Comparison of ENCODE assay signal across 10 cellular contexts in genomic region chr16:9102379-9102778, GRCh38. TPM values are rescaled to one million over a fixed set of nuclear protein-coding genes. Genes with fewer than 3 reads are reported as not detected.
DNase-seq lines count a peak whose midpoint lies in the region; ATAC-seq lines count a peak whose summit lies in the region.
"Had no signal": no experiment of that assay in that cellular context is flagged by ENCODE, and none has a peak within 500 bp of the region (broad histone marks: within the 10 kb centered on the region; RNA-seq: fewer than 3 reads in every experiment).

No MANE protein-coding gene starts in this region.

- peaks cover 95% of the 10 kb centered on the region for H3K36me3 Mint-ChIP-seq in activated T-helper 2 cell treated with anti-CD3 and anti-CD28 coated beads, Interferon-gamma antibody, Interleukin-2, Interleukin-4, amounts not matched to agents 10 μg/mL and 5 μg/mL and 100 μg/mL, durations not matched to agents 14 hours and 24 hours and 36 hours (ENCODE audit: low read depth)

- no peak overlapping the region for H3K4me3 Mint-ChIP-seq in activated T-helper 2 cell treated with anti-CD3 and anti-CD28 coated beads, Interferon-gamma antibody, Interleukin-2, Interleukin-4, amounts not matched to agents 10 μg/mL and 5 μg/mL and 100 μg/mL, durations not matched to agents 14 hours and 24 hours and 36 hours (ENCODE audit: low read depth)

- peak; percentile 69 for DNase-seq in AG08396 (ENCODE audit: low spot score)
- peak; percentile 54 for DNase-seq in HT1080 (ENCODE audit: low read depth)
- DNase-seq in activated T-helper 2 cell treated with anti-CD3 and anti-CD28 coated beads, Interferon-gamma antibody, Interleukin-2, Interleukin-4, amounts not matched to agents 10 μg/mL and 5 μg/mL and 100 μg/mL, durations not matched to agents 14 hours and 24 hours and 36 hours (ENCODE audit: low spot score): no peak
- peak; percentile 11 for DNase-seq in islet precursor cell
- DNase-seq in DMS53 treated with DMSO at 0.1 percent for 48 hours (lab: John Stamatoyannopoulos, UW; ENCODE audit: unreplicated experiment): no peak
- DNase-seq in putamen (ENCODE audit: low spot score): no peak
- no peak for DNase-seq in SHP77 (lab: John Stamatoyannopoulos, UW)
- DNase-seq: GOT3, Karpas-422 had no signal

- peaks cover 83% of the 10 kb centered on the region for H3K4me1 Mint-ChIP-seq in activated T-helper 2 cell treated with anti-CD3 and anti-CD28 coated beads, Interferon-gamma antibody, Interleukin-2, Interleukin-4, amounts not matched to agents 10 μg/mL and 5 μg/mL and 100 μg/mL, durations not matched to agents 14 hours and 24 hours and 36 hours (ENCODE audit: low read depth)

- intact Hi-C loops in activated T-helper 2 cell treated with anti-CD3 and anti-CD28 coated beads, Interferon-gamma antibody, Interleukin-2, Interleukin-4, amounts not matched to agents 10 μg/mL and 5 μg/mL and 100 μg/mL, durations not matched to agents 14 hours and 24 hours and 36 hours (cut with micrococcal nuclease): no loop called here

- H3K9me3 Mint-ChIP-seq in activated T-helper 2 cell treated with anti-CD3 and anti-CD28 coated beads, Interferon-gamma antibody, Interleukin-2, Interleukin-4, amounts not matched to agents 10 μg/mL and 5 μg/mL and 100 μg/mL, durations not matched to agents 14 hours and 24 hours and 36 hours: no peaks in the 10 kb centered on the region

- peak overlapping the region; percentile 66 for H3K27ac Mint-ChIP-seq in activated T-helper 2 cell treated with anti-CD3 and anti-CD28 coated beads, Interferon-gamma antibody, Interleukin-2, Interleukin-4, amounts not matched to agents 10 μg/mL and 5 μg/mL and 100 μg/mL, durations not matched to agents 14 hours and 24 hours and 36 hours

- no peak for ATAC-seq in activated CD4-positive, CD25-positive, alpha-beta regulatory T cell treated with anti-CD3 and anti-CD28 coated beads, Interleukin-2, amount 50 U/mL, for 24 hours

- no peaks in the 10 kb centered on the region for H3K27me3 Mint-ChIP-seq in activated T-helper 2 cell treated with anti-CD3 and anti-CD28 coated beads, Interferon-gamma antibody, Interleukin-2, Interleukin-4, amounts not matched to agents 10 μg/mL and 5 μg/mL and 100 μg/mL, durations not matched to agents 14 hours and 24 hours and 36 hours (ENCODE audit: low read depth)

RNA-seq across cellular contexts. Expression of gene HAPSTR1, which starts 10.9 kb away (rescaled TPM):
- total RNA-seq in HT1080 (2014; rRNA removed; shearing (Covaris generic)): 41.7 and 46.9 TPM in 2 replicates
- polyA plus RNA-seq in HT1080 (2015; cell fraction: cytosol; rRNA removed): 36.1 and 41.1 TPM in 2 replicates
- 47.3 and 50.2 TPM in 2 replicates for polyA plus RNA-seq in HT1080 (2015; cell fraction: nucleus; rRNA removed)
- 54.5 and 54.9 TPM in 2 replicates for total RNA-seq in activated T-helper 2 cell treated with anti-CD3 and anti-CD28 coated beads, Interferon-gamma antibody, Interleukin-2, Interleukin-4, amounts not matched to agents 10 μg/mL and 5 μg/mL and 100 μg/mL, durations not matched to agents 14 hours and 24 hours and 36 hours

Comparison
In these comparisons a context has a peak if more than half of its experiments do, and no peak if none do; other contexts are left out.
1. DNase-seq: peak in AG08396 (single experiment), HT1080 (single experiment) and islet precursor cell (single experiment); none in activated T-helper 2 cell treated with anti-CD3 and anti-CD28 coated beads, Interferon-gamma antibody, Interleukin-2, Interleukin-4, amounts not matched to agents 10 μg/mL and 5 μg/mL and 100 μg/mL, durations not matched to agents 14 hours and 24 hours and 36 hours (single experiment), DMS53 treated with DMSO at 0.1 percent for 48 hours (single experiment), putamen (single experiment) and SHP77 (0 of 2).